Comparison of ENCODE assay signal across 27 cellular contexts in genomic region chr22:45426387-45426786, GRCh38. TPM values are rescaled to one million over a fixed set of nuclear protein-coding genes. Genes with fewer than 3 reads are reported as not detected.
DNase-seq lines count a peak whose midpoint lies in the region; ATAC-seq, FAIRE-seq and TF ChIP-seq lines count a peak whose summit lies in the region.
"Had no signal": no experiment of that assay in that cellular context is flagged by ENCODE, and none has a peak within 500 bp of the region (broad histone marks: within the 10 kb centered on the region; RNA-seq: fewer than 3 reads in every experiment).

No MANE protein-coding gene starts in this region.

- TF ChIP-seq CTCF in right lobe of liver (IDR thresholded peaks at IDR 0.05) (no peak), HepG2 (CRISPR knock-in tag; IDR thresholded peaks at IDR 0.05) (no peak), testis (IDR thresholded peaks at IDR 0.05) (no peak), osteoblast (IDR thresholded peaks at IDR 0.05; ENCODE audit: extremely low read depth, low read depth, low read length) (no peak)

- TF ChIP-seq EP300 in HepG2 (IDR thresholded peaks at IDR 0.05; ENCODE audit: low read depth in 2 of 2, low read length in 2 of 2) (no peak), HepG2 (CRISPR knock-in tag; IDR thresholded peaks at IDR 0.05; ENCODE audit: borderline replicate concordance) (no peak)

- BruUV-seq in HepG2 (replicated peaks; lab: Mats Ljungman, UMichigan) = no TSS peak

- H2AFZ ChIP-seq in HepG2 (ENCODE audit: low read length) = no peak overlapping the region
- no peak overlapping the region for H2AFZ ChIP-seq in osteoblast (ENCODE audit: low read length)
- H2AFZ ChIP-seq: GM23248 had no signal

- H3K79me2 ChIP-seq in HepG2 (ENCODE audit: insufficient read depth, low read length) = no peaks in the 10 kb centered on the region
- no peaks in the 10 kb centered on the region for H3K79me2 ChIP-seq in osteoblast (ENCODE audit: insufficient read depth, low read length)

- ATAC-seq in right lobe of liver (no peak), HepG2 (no peak), HG03175 (IDR thresholded peaks at IDR 0.05; ENCODE audit: unreplicated experiment) (no peak)

- WGBS in right lobe of liver (ENCODE audit: insufficient coverage, low coverage, low lambda C conversion rate, missing lambda C conversion rate) = 98% methylated on average over 9 of the region's 9 CpGs
- 47% methylated on average over 9 of the region's 9 CpGs for WGBS in HepG2 (ENCODE audit: low lambda C conversion rate)
- 92 to 96% methylated on average over 9 of the region's 9 CpGs for WGBS in testis, 2 donors

- H3K4me1 ChIP-seq in right lobe of liver (no peaks in the 10 kb centered on the region), HepG2 (ENCODE audit: insufficient read depth, low read length) (no peaks in the 10 kb centered on the region), testis (no peaks in the 10 kb centered on the region), osteoblast (ENCODE audit: insufficient read depth, low read length) (no peaks in the 10 kb centered on the region)

- H3K27me3 ChIP-seq in right lobe of liver (no peaks in the 10 kb centered on the region), HepG2 (ENCODE audit: control insufficient read depth in 1 of 2, insufficient read depth in 2 of 2, low read length in 2 of 2) (peaks cover 6 to 27% of the 10 kb centered on the region in 2 experiments; a peak in 3 of 5 replicates), testis (no peaks in the 10 kb centered on the region), osteoblast (ENCODE audit: insufficient read depth, low read length) (no peaks in the 10 kb centered on the region)
- H3K27me3 ChIP-seq: BLaER1, MG63 had no signal

- CTCF ChIA-PET in HepG2 (lab: Yijun Ruan, JAX; ENCODE audit: low intra/inter-chr PET ratio, low total read pairs) = no interaction called here

- H3K4me2 ChIP-seq in HepG2 (ENCODE audit: low read depth, low read length) (no peak overlapping the region), osteoblast (ENCODE audit: insufficient read depth, low read length) (no peak overlapping the region)
- H3K4me2 ChIP-seq: BLaER1 had no signal

- TF ChIP-seq POLR2A in right lobe of liver (IDR thresholded peaks at IDR 0.05) (no peak), HepG2 (IDR thresholded peaks at IDR 0.05; ENCODE audit: insufficient read depth in 1 of 2, low read depth in 2 of 2, low read length in 2 of 2) (no peak), testis (IDR thresholded peaks at IDR 0.05) (no peak)

- in situ Hi-C loops in HepG2 (cut with HindIII; ENCODE audit: extremely low pct_ligation_motif_present, low pct_unique_long_range_greater_than_20kb) = loop anchor here (5.0 kb wide), 1 partner anchor 49 kb away; no protein-coding TSS in a partner anchor

- H3K4me3 ChIP-seq in right lobe of liver = no peak overlapping the region
- H3K4me3 ChIP-seq in HepG2 (replicated peaks in 1 of 3; ENCODE audit: insufficient read depth in 1 of 3, low read depth in 2 of 3, low read length in 3 of 3) = no peak overlapping the region
- no peak overlapping the region for H3K4me3 ChIP-seq in testis
- H3K4me3 ChIP-seq in osteoblast (ENCODE audit: insufficient read depth, low read length) = no peak overlapping the region
- H3K4me3 ChIP-seq: BLaER1, GM23248, MG63 had no signal

- no peaks in the 10 kb centered on the region for H3K9me3 ChIP-seq in right lobe of liver
- H3K9me3 ChIP-seq in HepG2 (ENCODE audit: low read length) = no peaks in the 10 kb centered on the region
- H3K9me3 ChIP-seq in testis = no peaks in the 10 kb centered on the region
- peaks cover 4% of the 10 kb centered on the region for H3K9me3 ChIP-seq in osteoblast (ENCODE audit: low read depth, low read length)
- H3K9me3 ChIP-seq: MG63 had no signal

- H3K36me3 ChIP-seq in right lobe of liver (no peaks in the 10 kb centered on the region), HepG2 (replicated peaks in 1 of 2; ENCODE audit: control insufficient read depth in 1 of 2, insufficient read depth in 2 of 2, low read length in 2 of 2) (no peaks in the 10 kb centered on the region), testis (ENCODE audit: low read depth, missing control alignments) (no peaks in the 10 kb centered on the region), osteoblast (ENCODE audit: insufficient read depth, low read length) (no peaks in the 10 kb centered on the region)
- H3K36me3 ChIP-seq: BLaER1, MG63 had no signal

- FAIRE-seq in HepG2 (lab: Jason Lieb, UNC) = no peak
- FAIRE-seq: A204.1, D721Med, HTR-8/SVneo had no signal

- POLR2A ChIA-PET in HepG2 (lab: Yijun Ruan, JAX) = no interaction called here

- intact Hi-C loops in right lobe of liver (cut with DNase I) = no loop called here
- intact Hi-C loops in HepG2 (cut with micrococcal nuclease; ENCODE audit: unreplicated experiment) = no loop called here
- intact Hi-C loops in testis (cut with DNase I; ENCODE audit: low total_unique reads) = no loop called here

- no peak for TF ChIP-seq RAD21 in HepG2 (CRISPR knock-in tag; IDR thresholded peaks at IDR 0.05)

- H3K9ac ChIP-seq in HepG2 (ENCODE audit: insufficient read depth, low read depth, low read length) = no peak overlapping the region
- H3K9ac ChIP-seq: BLaER1, GM23248 had no signal

- no peaks in the 10 kb centered on the region for H4K20me1 ChIP-seq in HepG2 (ENCODE audit: insufficient read depth, low read length)
- no peaks in the 10 kb centered on the region for H4K20me1 ChIP-seq in osteoblast (ENCODE audit: insufficient read depth, low read length)
- H4K20me1 ChIP-seq: BLaER1 had no signal

- H3K27ac ChIP-seq in right lobe of liver (no peak overlapping the region), HepG2 (ENCODE audit: extremely low read length, insufficient read depth, low read length) (no peak overlapping the region), testis (no peak overlapping the region), osteoblast (ENCODE audit: low read depth, low read length) (no peak overlapping the region)
- H3K27ac ChIP-seq: BLaER1, GM23248 had no signal

- DNase-seq in right lobe of liver = peak in 2 of 3 donors; percentile 22 to 23
- no peak for DNase-seq in HepG2 (ENCODE audit: low spot score)
- peak; percentile 85 for DNase-seq in mesenteric fat pad (ENCODE audit: low spot score)
- DNase-seq in testis = peak; percentile 4
- no peak for DNase-seq in osteoblast (ENCODE audit: insufficient read length, low spot score, missing footprints)
- no peak for DNase-seq in NCI-H526 (lab: John Stamatoyannopoulos, UW)
- DNase-seq: DMS53, GM23248, H7, KBM-7, MG63, NCI-H1105 treated with DMSO at 0.1 percent for 48 hours, NCI-H146, NCI-H1930, NCI-H446 treated with DMSO at 0.1 percent for 48 hours, NCI-H526 treated with DMSO at 0.1 percent for 48 hours, Right ventricle myocardium superior, RPMI8226 had no signal

RNA-seq across cellular contexts. Expression of gene RIBC2, which starts 12.9 kb away (rescaled TPM):
- total RNA-seq in right lobe of liver (under 1 TPM in 2 of 6 experiments, not detected in 4; 0.18 to 0.87 TPM), HepG2 (2016; rRNA removed; fragmentation: Illumina TruSeq; extraction: Trizol) (0.55 and 0.81 TPM in 2 replicates), mesenteric fat pad (not detected), testis (10 to 100 TPM; 20.3 to 38.5 TPM), osteoblast (0.88 TPM in 1 of 2 replicates, not detected in the other)
- 0.53 TPM in 1 of 2 replicates, not detected in the other for total RNA-seq in HepG2 (2016; cell fraction: cytosol; rRNA removed; fragmentation: Illumina TruSeq; extraction: Trizol; ENCODE audit: low read depth)
- total RNA-seq in HepG2 (2016; cell fraction: insoluble cytoplasmic fraction; rRNA removed; fragmentation: Illumina TruSeq; extraction: Trizol) = 0.50 and 0.54 TPM in 2 replicates
- total RNA-seq in HepG2 (2016; cell fraction: membrane; rRNA removed; fragmentation: Illumina TruSeq; extraction: Trizol) = 0.19 and 0.24 TPM in 2 replicates
- total RNA-seq in HepG2 (2016; cell fraction: nucleus; rRNA removed; fragmentation: Illumina TruSeq; extraction: Trizol) = 0.97 and 1.2 TPM in 2 replicates
- polyA plus RNA-seq in HepG2 (2011; rRNA removed) (not detected in 2 replicates), testis (ENCODE audit: insufficient read depth, low read depth, low replicate concordance) (66.7 TPM)
- polyA plus RNA-seq in HepG2 (2011; cell fraction: cytosol; rRNA removed) = 0.08 TPM in 1 of 2 replicates, not detected in the other
- 0.19 and 0.39 TPM in 2 replicates for polyA plus RNA-seq in HepG2 (2011; cell fraction: nucleus; rRNA removed)
- polyA plus RNA-seq in HepG2 (2012) = not detected in 2 replicates
- polyA plus RNA-seq in HepG2 (2016; cell fraction: cytosol; fragmentation: Illumina TruSeq; extraction: Trizol; ENCODE audit: low read depth) = 0.24 TPM in 1 of 2 replicates, not detected in the other
- polyA plus RNA-seq in HepG2 (2016; cell fraction: insoluble cytoplasmic fraction; fragmentation: Illumina TruSeq; extraction: Trizol; ENCODE audit: low read depth) = 0.72 and 0.81 TPM in 2 replicates
- 0.16 and 0.27 TPM in 2 replicates for polyA plus RNA-seq in HepG2 (2016; cell fraction: membrane; fragmentation: Illumina TruSeq; extraction: Trizol; ENCODE audit: low read depth)
- polyA plus RNA-seq in HepG2 (2016; cell fraction: nucleus; fragmentation: Illumina TruSeq; extraction: Trizol; ENCODE audit: insufficient read depth, low read depth) = 0.76 and 2.4 TPM in 2 replicates
- polyA minus RNA-seq in HepG2 (2011; rRNA and poly(A)+ RNA removed; ENCODE audit: low replicate concordance) = 0.28 and 1.9 TPM in 2 replicates
- 0.44 TPM in 1 of 2 replicates, not detected in the other for polyA minus RNA-seq in HepG2 (2011; cell fraction: cytosol; rRNA and poly(A)+ RNA removed)
- polyA minus RNA-seq in HepG2 (2011; cell fraction: nucleus; rRNA and poly(A)+ RNA removed) = 0.52 and 0.75 TPM in 2 replicates
- total RNA-seq: Right ventricle myocardium superior had no signal

RNA-seq across cellular contexts. Expression of gene SMC1B, which starts 13.0 kb away (rescaled TPM):
- total RNA-seq in right lobe of liver = not detected
- not detected in 2 replicates for total RNA-seq in HepG2 (2016; rRNA removed; fragmentation: Illumina TruSeq; extraction: Trizol)
- total RNA-seq in HepG2 (2016; cell fraction: cytosol; rRNA removed; fragmentation: Illumina TruSeq; extraction: Trizol; ENCODE audit: low read depth) = not detected in 2 replicates
- not detected in 2 replicates for total RNA-seq in HepG2 (2016; cell fraction: insoluble cytoplasmic fraction; rRNA removed; fragmentation: Illumina TruSeq; extraction: Trizol)
- not detected in 2 replicates for total RNA-seq in HepG2 (2016; cell fraction: membrane; rRNA removed; fragmentation: Illumina TruSeq; extraction: Trizol)
- not detected in 2 replicates for total RNA-seq in HepG2 (2016; cell fraction: nucleus; rRNA removed; fragmentation: Illumina TruSeq; extraction: Trizol)
- polyA plus RNA-seq in HepG2 (2011; rRNA removed) = not detected in 2 replicates
- not detected in 2 replicates for polyA plus RNA-seq in HepG2 (2011; cell fraction: cytosol; rRNA removed)
- polyA plus RNA-seq in HepG2 (2011; cell fraction: nucleus; rRNA removed) = not detected in 2 replicates
- 0.04 TPM in 1 of 2 replicates, not detected in the other for polyA plus RNA-seq in HepG2 (2012)
- polyA plus RNA-seq in HepG2 (2016; cell fraction: cytosol; fragmentation: Illumina TruSeq; extraction: Trizol; ENCODE audit: low read depth) = not detected in 2 replicates
- polyA plus RNA-seq in HepG2 (2016; cell fraction: insoluble cytoplasmic fraction; fragmentation: Illumina TruSeq; extraction: Trizol; ENCODE audit: low read depth) = not detected in 2 replicates
- polyA plus RNA-seq in HepG2 (2016; cell fraction: membrane; fragmentation: Illumina TruSeq; extraction: Trizol; ENCODE audit: low read depth) = not detected in 2 replicates
- not detected in 2 replicates for polyA plus RNA-seq in HepG2 (2016; cell fraction: nucleus; fragmentation: Illumina TruSeq; extraction: Trizol; ENCODE audit: insufficient read depth, low read depth)
- polyA minus RNA-seq in HepG2 (2011; rRNA and poly(A)+ RNA removed; ENCODE audit: low replicate concordance) = not detected in 2 replicates
- polyA minus RNA-seq in HepG2 (2011; cell fraction: cytosol; rRNA and poly(A)+ RNA removed) = not detected in 2 replicates
- polyA minus RNA-seq in HepG2 (2011; cell fraction: nucleus; rRNA and poly(A)+ RNA removed) = not detected in 2 replicates
- not detected for total RNA-seq in mesenteric fat pad
- 10 to 100 TPM; 24.7 to 46.8 TPM for total RNA-seq in testis
- polyA plus RNA-seq in testis (ENCODE audit: insufficient read depth, low read depth, low replicate concordance) = 10.1 TPM
- total RNA-seq in osteoblast = not detected in 2 replicates
- total RNA-seq: CD4-positive, alpha-beta T cell; Daoy; G401; GM23248; H7; Right ventricle myocardium superior had no signal
- polyA plus RNA-seq: AG04450 had no signal

Comparison
In these comparisons a context has a peak if more than half of its experiments do, and no peak if none do; other contexts are left out.
1. DNase-seq: peak in right lobe of liver (2 of 3), mesenteric fat pad (single experiment) and testis (single experiment); none in HepG2 (single experiment), osteoblast (single experiment) and NCI-H526 (0 of 2).
2. RNA of gene RIBC2, which starts 12.9 kb away (total RNA-seq): 20.3 to 38.5 TPM in testis; 0.19 to 1.2 TPM in HepG2, 0.18 to 0.87 TPM in right lobe of liver, not detected in mesenteric fat pad (single experiment) and 0.88 TPM in osteoblast; every median in the first group is over 4 times any median in the second.
3. RNA of gene SMC1B, which starts 13.0 kb away (total RNA-seq): 24.7 to 46.8 TPM in testis; not detected in right lobe of liver, not detected in HepG2, not detected in mesenteric fat pad (single experiment) and not detected in osteoblast; every median in the first group is over 10 times any median in the second.